Comparison of ENCODE assay signal across 28 cellular contexts in the genomic region with DNA sequence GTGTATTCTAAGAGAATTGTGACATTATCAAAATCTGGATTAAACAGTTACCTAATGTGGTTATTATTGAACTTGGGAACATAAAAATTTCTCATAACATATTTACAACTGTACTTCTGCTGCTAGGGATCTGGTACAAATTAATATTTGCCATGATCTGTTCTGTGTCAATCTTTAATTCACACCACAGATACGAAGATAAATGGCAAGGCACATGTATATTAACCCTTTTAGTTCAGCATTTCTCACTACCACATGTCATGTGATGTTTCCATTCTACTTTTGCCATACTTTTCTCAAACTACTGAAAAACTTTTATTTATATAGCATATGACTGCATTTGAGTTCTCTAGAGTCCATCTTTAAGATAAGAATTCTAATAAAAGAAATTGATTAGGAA.
A peak's percentile ranks its signal among the peaks of the same experiment; 100 is the strongest.
DNase-seq lines count a peak whose midpoint lies in the region; ATAC-seq, FAIRE-seq and TF ChIP-seq lines count a peak whose summit lies in the region.
"Had no signal": no experiment of that assay in that cellular context is flagged by ENCODE, and none has a peak within 500 bp of the region (broad histone marks: within the 10 kb centered on the region; RNA-seq: fewer than 3 reads in every experiment).

No MANE protein-coding gene starts in this region.

- TF ChIP-seq POLR2A in HepG2 (IDR thresholded peaks at IDR 0.05; ENCODE audit: insufficient read depth in 1 of 2, low read depth in 2 of 2, low read length in 2 of 2) (no peak), right lobe of liver (IDR thresholded peaks at IDR 0.05) (no peak)

- DNase-seq in SK-N-SH (no peak), HepG2 (ENCODE audit: low spot score) (no peak), right lobe of liver (no peak)
- DNase-seq: 8988T; ACHN; AML-193; BE2C; C1 segment of cervical spinal cord; Caco-2; Calu3; CD4-positive, alpha-beta memory T cell; CD4-positive, alpha-beta T cell; CD4-positive, CD25-positive, alpha-beta regulatory T cell; CD8-positive, alpha-beta memory T cell; CD8-positive, alpha-beta T cell; COR-L47; DMS53; DMS79; DMS79 treated with DMSO at 0.1 percent for 48 hours; DND-41; EL had no signal

- FAIRE-seq in HepG2 (lab: Jason Lieb, UNC): no peak
- FAIRE-seq: A549, D721Med had no signal

- H3F3A ChIP-seq in SK-N-SH (replicated peaks; ENCODE audit: insufficient read depth): no peaks in the 10 kb centered on the region

- POLR2A ChIA-PET in SK-N-SH (lab: Yijun Ruan, JAX): no interaction called here
- POLR2A ChIA-PET in HepG2 (lab: Yijun Ruan, JAX): no interaction called here

- intact Hi-C loops in HepG2 (cut with micrococcal nuclease; ENCODE audit: unreplicated experiment) (no loop called here), right lobe of liver (cut with DNase I) (no loop called here)

- H3K9me2 ChIP-seq in SK-N-SH: no peaks in the 10 kb centered on the region

- BruUV-seq in HepG2 (replicated peaks; lab: Mats Ljungman, UMichigan): no TSS peak

- TF ChIP-seq EP300 in SK-N-SH (IDR thresholded peaks at IDR 0.05; ENCODE audit: borderline replicate concordance in 1 of 2, low read depth in 1 of 2, low read length in 1 of 2) (peak in 1 of 2 experiments; percentile 72; a peak in 1 of 4 replicates), HepG2 (IDR thresholded peaks at IDR 0.05; ENCODE audit: low read depth in 2 of 2, low read length in 2 of 2) (no peak), HepG2 (CRISPR knock-in tag; IDR thresholded peaks at IDR 0.05; ENCODE audit: borderline replicate concordance) (no peak)

- 0% methylated on average over 1 of the region's 1 CpG for WGBS in SK-N-SH (ENCODE audit: low lambda C conversion rate)
- 0% methylated on average over 1 of the region's 1 CpG for WGBS in HepG2 (ENCODE audit: low lambda C conversion rate)
- WGBS in right lobe of liver (ENCODE audit: insufficient coverage, low coverage, low lambda C conversion rate, missing lambda C conversion rate): 6% methylated on average over 1 of the region's 1 CpG

- no peak overlapping the region for H3K4me2 ChIP-seq in SK-N-SH
- H3K4me2 ChIP-seq in HepG2 (ENCODE audit: low read depth, low read length): no peak overlapping the region
- H3K4me2 ChIP-seq: A549; BLaER1; BLaER1 treated with 17β-estradiol and CSF1 and Interleukin-3, amounts not matched to agents 10 nM and 100 nM had no signal

- H4K20me1 ChIP-seq in SK-N-SH (ENCODE audit: insufficient read depth) (no peaks in the 10 kb centered on the region), HepG2 (ENCODE audit: insufficient read depth, low read length) (no peaks in the 10 kb centered on the region)
- H4K20me1 ChIP-seq: BLaER1; BLaER1 treated with 17β-estradiol and CSF1 and Interleukin-3, amounts not matched to agents 10 nM and 100 nM had no signal

- H3K4me1 ChIP-seq in SK-N-SH (ENCODE audit: control insufficient read depth in 1 of 2, insufficient read depth in 2 of 2, low read depth in 1 of 2, low read length in 1 of 2) (peaks cover 0 to 5% of the 10 kb centered on the region in 2 experiments; a peak in 2 of 4 replicates), HepG2 (ENCODE audit: insufficient read depth, low read length) (no peaks in the 10 kb centered on the region), right lobe of liver (no peaks in the 10 kb centered on the region)
- H3K4me1 ChIP-seq: A549, Caco-2 had no signal

- CTCF ChIA-PET in SK-N-SH (lab: Yijun Ruan, JAX): no interaction called here
- CTCF ChIA-PET in HepG2 (lab: Yijun Ruan, JAX; ENCODE audit: low intra/inter-chr PET ratio, low total read pairs): no interaction called here

- H3K79me2 ChIP-seq in SK-N-SH (ENCODE audit: insufficient read depth): no peaks in the 10 kb centered on the region
- H3K79me2 ChIP-seq in HepG2 (ENCODE audit: insufficient read depth, low read length): no peaks in the 10 kb centered on the region

- H2AFZ ChIP-seq in SK-N-SH (ENCODE audit: low read depth) (no peak overlapping the region), HepG2 (ENCODE audit: low read length) (no peak overlapping the region)

- in situ Hi-C loops in HepG2 (cut with HindIII; ENCODE audit: extremely low pct_ligation_motif_present, low pct_unique_long_range_greater_than_20kb): no loop called here

- 0 out of 2 replicates have a peak, but pooled peaks cover 5% of the 10 kb centered on the region for H3K9me3 ChIP-seq in SK-N-SH
- H3K9me3 ChIP-seq in HepG2 (ENCODE audit: low read length): no peaks in the 10 kb centered on the region
- H3K9me3 ChIP-seq in right lobe of liver: no peaks in the 10 kb centered on the region
- H3K9me3 ChIP-seq: A549; BE2C; BLaER1; BLaER1 treated with 17β-estradiol and CSF1 and Interleukin-3, amounts not matched to agents 10 nM and 100 nM; Caco-2 had no signal

- H3K27me3 ChIP-seq in SK-N-SH (ENCODE audit: insufficient read depth) (no peaks in the 10 kb centered on the region), HepG2 (ENCODE audit: control insufficient read depth in 1 of 2, insufficient read depth in 2 of 2, low read length in 2 of 2) (no peaks in the 10 kb centered on the region), right lobe of liver (no peaks in the 10 kb centered on the region)
- H3K27me3 ChIP-seq: BE2C; BLaER1; BLaER1 treated with 17β-estradiol and CSF1 and Interleukin-3, amounts not matched to agents 10 nM and 100 nM had no signal

- H3K9ac ChIP-seq in SK-N-SH (no peak overlapping the region), HepG2 (ENCODE audit: insufficient read depth, low read depth, low read length) (no peak overlapping the region)
- H3K9ac ChIP-seq: BLaER1; BLaER1 treated with 17β-estradiol and CSF1 and Interleukin-3, amounts not matched to agents 10 nM and 100 nM had no signal

- TF ChIP-seq CTCF in SK-N-SH (IDR thresholded peaks at IDR 0.05) (no peak), HepG2 (CRISPR knock-in tag; IDR thresholded peaks at IDR 0.05) (no peak), right lobe of liver (IDR thresholded peaks at IDR 0.05) (no peak)

- H3K36me3 ChIP-seq in SK-N-SH (replicated peaks in 1 of 2; ENCODE audit: control insufficient read depth in 1 of 2, insufficient read depth in 2 of 2, low read length in 1 of 2) (no peaks in the 10 kb centered on the region), HepG2 (replicated peaks in 1 of 2; ENCODE audit: control insufficient read depth in 1 of 2, insufficient read depth in 2 of 2, low read length in 2 of 2) (no peaks in the 10 kb centered on the region), right lobe of liver (no peaks in the 10 kb centered on the region)
- H3K36me3 ChIP-seq: BE2C; BLaER1; BLaER1 treated with 17β-estradiol and CSF1 and Interleukin-3, amounts not matched to agents 10 nM and 100 nM had no signal

- H3K4me3 ChIP-seq in SK-N-SH (ENCODE audit: low read depth in 2 of 2, low read length in 1 of 2) (no peak overlapping the region), HepG2 (replicated peaks in 1 of 3; ENCODE audit: insufficient read depth in 1 of 3, low read depth in 2 of 3, low read length in 3 of 3) (no peak overlapping the region), right lobe of liver (no peak overlapping the region)
- H3K4me3 ChIP-seq: A549; BLaER1; BLaER1 treated with 17β-estradiol and CSF1 and Interleukin-3, amounts not matched to agents 10 nM and 100 nM had no signal

- TF ChIP-seq RAD21 in SK-N-SH (IDR thresholded peaks at IDR 0.05; ENCODE audit: low read length) (no peak), HepG2 (CRISPR knock-in tag; IDR thresholded peaks at IDR 0.05) (no peak)

- no peak for ATAC-seq in SK-N-SH treated with all-trans-retinoic acid at 6 μM for 48 hours
- ATAC-seq in HepG2: no peak
- ATAC-seq in right lobe of liver: no peak
- ATAC-seq: A549; CD8-positive, alpha-beta T cell had no signal

- H3K27ac ChIP-seq in SK-N-SH (ENCODE audit: low read depth in 2 of 2, low read length in 1 of 2) (no peak overlapping the region), HepG2 (ENCODE audit: extremely low read length, insufficient read depth, low read length) (no peak overlapping the region), right lobe of liver (no peak overlapping the region)
- H3K27ac ChIP-seq: 22Rv1; A549; BLaER1; BLaER1 treated with 17β-estradiol and CSF1 and Interleukin-3, amounts not matched to agents 10 nM and 100 nM; C4-2B had no signal

TF ChIP-seq in SK-N-SH, 30 proteins besides CTCF, POLR2A, EP300 and RAD21 (continues in another document):
- TF ChIP-seq SMC3 (IDR thresholded peaks at IDR 0.05; ENCODE audit: low read depth, low read length) (no peak), POLR2AphosphoS5 (IDR thresholded peaks at IDR 0.05; ENCODE audit: low read depth, low read length) (no peak), GATA2 (CRISPR knock-in tag; IDR thresholded peaks at IDR 0.05) (0 out of 2 replicates have a peak, but pooled peaks have one; percentile 35), RCOR1 (IDR thresholded peaks at IDR 0.05; ENCODE audit: low read length) (peak; percentile 63; the same call in 1 of the 2 replicates), CHD2 (IDR thresholded peaks at IDR 0.05; ENCODE audit: low read length, partially characterized antibody) (peak; percentile 16)

TF ChIP-seq in SK-N-SH treated with all-trans-retinoic acid at 6 μM for 48 hours, 23 proteins besides CTCF, POLR2A, EP300 and RAD21 (continues in another document):
- TF ChIP-seq TCF4 (CRISPR knock-in tag; IDR thresholded peaks at IDR 0.05; ENCODE audit: borderline replicate concordance): no peak
- no peak for TF ChIP-seq PPARA (CRISPR knock-in tag; IDR thresholded peaks at IDR 0.05; ENCODE audit: borderline replicate concordance)
- no peak for TF ChIP-seq ZNF70 (CRISPR knock-in tag; IDR thresholded peaks at IDR 0.05)

TF ChIP-seq in HepG2, 621 proteins besides CTCF, POLR2A, EP300 and RAD21 (continues in another document):
- TF ChIP-seq CREB1 (IDR thresholded peaks at IDR 0.05) (no peak), CREB1 (CRISPR knock-in tag; IDR thresholded peaks at IDR 0.05) (no peak), RBFOX2 (IDR thresholded peaks at IDR 0.05; ENCODE audit: low read depth, low read length) (no peak), KAT2B (IDR thresholded peaks at IDR 0.05; ENCODE audit: borderline replicate concordance, low read depth, low read length) (no peak)
- TF ChIP-seq, protein P1, sequence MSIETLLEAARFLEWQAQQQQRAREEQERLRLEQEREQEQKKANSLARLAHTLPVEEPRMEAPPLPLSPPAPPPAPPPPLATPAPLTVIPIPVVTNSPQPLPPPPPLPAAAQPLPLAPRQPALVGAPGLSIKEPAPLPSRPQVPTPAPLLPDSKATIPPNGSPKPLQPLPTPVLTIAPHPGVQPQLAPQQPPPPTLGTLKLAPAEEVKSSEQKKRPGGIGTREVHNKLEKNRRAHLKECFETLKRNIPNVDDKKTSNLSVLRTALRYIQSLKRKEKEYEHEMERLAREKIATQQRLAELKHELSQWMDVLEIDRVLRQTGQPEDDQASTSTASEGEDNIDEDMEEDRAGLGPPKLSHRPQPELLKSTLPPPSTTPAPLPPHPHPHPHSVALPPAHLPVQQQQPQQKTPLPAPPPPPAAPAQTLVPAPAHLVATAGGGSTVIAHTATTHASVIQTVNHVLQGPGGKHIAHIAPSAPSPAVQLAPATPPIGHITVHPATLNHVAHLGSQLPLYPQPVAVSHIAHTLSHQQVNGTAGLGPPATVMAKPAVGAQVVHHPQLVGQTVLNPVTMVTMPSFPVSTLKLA (IDR thresholded peaks at IDR 0.05): peak; percentile 61; the same call in 1 of the 2 replicates
